27 cellular contexts compared by ENCODE assay signal in genomic region chr10:97830064-97830463, GRCh38. TPM values are rescaled to one million over a fixed set of nuclear protein-coding genes. Genes with fewer than 3 reads are reported as not detected.
DNase-seq lines count a peak whose midpoint lies in the region; FAIRE-seq and TF ChIP-seq lines count a peak whose summit lies in the region.
"Had no signal": no experiment of that assay in that cellular context is flagged by ENCODE, and none has a peak within 500 bp of the region (broad histone marks: within the 10 kb centered on the region; RNA-seq: fewer than 3 reads in every experiment).

No MANE protein-coding gene starts in this region.

- peaks cover 10 to 12% of the 10 kb centered on the region in 2 donors for H3K4me1 Mint-ChIP-seq in immature natural killer cell
- H3K4me1 Mint-ChIP-seq: mesothelial cell of epicardium, neural crest cell had no signal

- H3K9me3 ChIP-seq in endothelial cell of umbilical vein (replicated peaks; ENCODE audit: control insufficient read depth, insufficient read depth, low read length) (no peaks in the 10 kb centered on the region), colonic mucosa (no peaks in the 10 kb centered on the region)
- H3K9me3 ChIP-seq: breast epithelium, HAP-1, psoas muscle had no signal

- no peak for TF ChIP-seq POLR2A in endothelial cell of umbilical vein (IDR thresholded peaks at IDR 0.05; ENCODE audit: low read depth, low read length)

- CTCF ChIA-PET in endothelial cell of umbilical vein (lab: Charles Lee) = interaction anchor here (1.2 to 1.3 kb wide), 2 partner anchors 198 to 211 kb away, joined by 3 read pairs; no protein-coding TSS in a partner anchor

- no peaks in the 10 kb centered on the region for H3K79me2 ChIP-seq in endothelial cell of umbilical vein (ENCODE audit: control insufficient read depth, insufficient read depth, low read length)

- H3K27ac ChIP-seq in endothelial cell of umbilical vein (ENCODE audit: insufficient read depth, low read depth, low read length) (no peak overlapping the region), colonic mucosa (no peak overlapping the region)
- H3K27ac ChIP-seq: breast epithelium, epithelial cell of prostate, foreskin keratinocyte, psoas muscle had no signal

- POLR2A ChIA-PET in endothelial cell of umbilical vein (lab: Charles Lee) = no interaction called here

- H3K9ac ChIP-seq in endothelial cell of umbilical vein (replicated peaks; ENCODE audit: extremely low read depth, insufficient read depth, low read length) (no peak overlapping the region), colonic mucosa (ENCODE audit: low read depth in 2 of 2, low read length in 2 of 2) (no peak overlapping the region)

- dilution Hi-C loops in endothelial cell of umbilical vein (cut with MboI; ENCODE audit: extremely low pct_ligation_motif_present, low sequenced_read_pairs) = no loop called here

- no peak overlapping the region for H3K4me3 ChIP-seq in endothelial cell of umbilical vein (replicated peaks in 1 of 3; ENCODE audit: insufficient read depth in 1 of 3, low read depth in 1 of 3, low read length in 3 of 3)
- H3K4me3 ChIP-seq in colonic mucosa = no peak overlapping the region
- H3K4me3 ChIP-seq: breast epithelium, HAP-1, psoas muscle had no signal

- FAIRE-seq in endothelial cell of umbilical vein (lab: Jason Lieb, UNC) = no peak
- FAIRE-seq: small intestine had no signal

- no TSS peak for BruUV-seq in endothelial cell of umbilical vein (replicated peaks; lab: Mats Ljungman, UMichigan)

- H3K4me1 ChIP-seq in endothelial cell of umbilical vein (ENCODE audit: control insufficient read depth, extremely low read depth, insufficient read depth, low read length) = no peaks in the 10 kb centered on the region
- H3K4me1 ChIP-seq in colonic mucosa = no peaks in the 10 kb centered on the region
- H3K4me1 ChIP-seq: breast epithelium, foreskin keratinocyte, HAP-1 had no signal

- H3K4me2 ChIP-seq in endothelial cell of umbilical vein (ENCODE audit: insufficient read depth, low read length) = no peak overlapping the region

- peaks cover 0 to 5% (median 3%) of the 10 kb centered on the region in 3 donors for H3K36me3 Mint-ChIP-seq in immature natural killer cell
- H3K36me3 Mint-ChIP-seq: mesothelial cell of epicardium had no signal

- no peak overlapping the region for H3K4me3 Mint-ChIP-seq in immature natural killer cell
- H3K4me3 Mint-ChIP-seq: activated T-helper 1 cell treated with anti-CD3 and anti-CD28 coated beads, Interleukin-12 subunit alpha, Interleukin-12 subunit beta, Interleukin-2, Interleukin-4 antibody, amounts not matched to agents 30 ng/mL and 10 ng/mL and 1 ng/mL, durations not matched to agents 14 hours and 24 hours and 36 hours; mesothelial cell of epicardium; neural crest cell; stimulated activated naive CD8-positive, alpha-beta T cell treated with anti-CD3 and anti-CD28 coated beads, Interleukin-15, amount 100 ng/mL, for 72 hours; T-helper 1 cell treated with Interleukin-12 subunit alpha and Interleukin-12 subunit beta and Interleukin-4 antibody, amounts not matched to agents 30 μg/mL and 1 μg/mL, for 36 hours had no signal

- no peaks in the 10 kb centered on the region for H3K9me1 ChIP-seq in endothelial cell of umbilical vein (replicated peaks; ENCODE audit: control insufficient read depth, extremely low read depth, insufficient read depth, low read length)

- H3K27ac Mint-ChIP-seq in immature natural killer cell = peak overlapping the region in 1 of 6 donors; percentile 65
- H3K27ac Mint-ChIP-seq: activated T-helper 1 cell treated with anti-CD3 and anti-CD28 coated beads, Interleukin-12 subunit alpha, Interleukin-12 subunit beta, Interleukin-2, Interleukin-4 antibody, amounts not matched to agents 30 ng/mL and 10 ng/mL and 1 ng/mL, durations not matched to agents 14 hours and 24 hours and 36 hours; mesothelial cell of epicardium; T-helper 1 cell treated with Interleukin-12 subunit alpha and Interleukin-12 subunit beta and Interleukin-4 antibody, amounts not matched to agents 30 μg/mL and 1 μg/mL, for 36 hours had no signal

- H3K27me3 ChIP-seq in endothelial cell of umbilical vein (ENCODE audit: control insufficient read depth in 2 of 2, insufficient read depth in 2 of 2, low read length in 2 of 2) (peaks cover 3 to 10% of the 10 kb centered on the region in 2 experiments), colonic mucosa (no peaks in the 10 kb centered on the region)
- H3K27me3 ChIP-seq: breast epithelium had no signal

- intact Hi-C loops in endothelial cell of umbilical vein (cut with micrococcal nuclease) (no loop called here), colonic mucosa (cut with DNase I) (no loop called here)

- peaks cover 2 to 6% (median 3%) of the 10 kb centered on the region in 3 donors for H3K27me3 Mint-ChIP-seq in immature natural killer cell (ENCODE audit: low read depth in 3 of 3)
- H3K27me3 Mint-ChIP-seq: stimulated activated naive CD8-positive, alpha-beta T cell treated with anti-CD3 and anti-CD28 coated beads, Interleukin-15, amount 100 ng/mL, for 72 hours had no signal

- TF ChIP-seq CTCF in endothelial cell of umbilical vein (IDR thresholded peaks at IDR 0.05; ENCODE audit: extremely low read depth in 1 of 2, insufficient read depth in 1 of 2, low read depth in 1 of 2, low read length in 2 of 2) = no peak
- TF ChIP-seq CTCF in colonic mucosa (IDR thresholded peaks at IDR 0.05) = no peak

- DNase-seq in COLO668 (lab: John Stamatoyannopoulos, UW; ENCODE audit: unreplicated experiment) (peak; percentile 17), DMS79 treated with DMSO at 0.1 percent for 48 hours (lab: John Stamatoyannopoulos, UW) (peak; percentile 86), NCI-H345 (lab: John Stamatoyannopoulos, UW) (peak; percentile 17), endothelial cell of umbilical vein (ENCODE audit: low read depth, low spot score) (peak; percentile 28), DMS114 treated with DMSO at 0.1 percent for 48 hours (lab: John Stamatoyannopoulos, UW; ENCODE audit: unreplicated experiment) (no peak), colonic mucosa (no peak), immature natural killer cell (no peak), NCI-H146 treated with DMSO at 0.1 percent for 48 hours (lab: John Stamatoyannopoulos, UW; ENCODE audit: unreplicated experiment) (no peak)
- DNase-seq: dermis blood vessel endothelial cell; foreskin keratinocyte; GF-D8; Kasumi-1; kidney glomerular epithelial cell; NCI-H1436 treated with DMSO at 0.1 percent for 48 hours; psoas muscle; SIG-M5; small intestine; stimulated activated CD4-positive, alpha-beta T cell treated with anti-CD3 and anti-CD28 coated beads, Interleukin-2, amount 100 ng/mL, for 48 hours; stimulated activated naive CD8-positive, alpha-beta T cell treated with anti-CD3 and anti-CD28 coated beads, Interleukin-15, amount 100 ng/mL, for 72 hours; trophoblast cell had no signal

- no peaks in the 10 kb centered on the region for H3K9me3 Mint-ChIP-seq in immature natural killer cell
- H3K9me3 Mint-ChIP-seq: activated T-helper 1 cell treated with anti-CD3 and anti-CD28 coated beads, Interleukin-12 subunit alpha, Interleukin-12 subunit beta, Interleukin-2, Interleukin-4 antibody, amounts not matched to agents 30 ng/mL and 10 ng/mL and 1 ng/mL, durations not matched to agents 14 hours and 24 hours and 36 hours; mesothelial cell of epicardium; neural crest cell; stimulated activated naive CD8-positive, alpha-beta T cell treated with anti-CD3 and anti-CD28 coated beads, Interleukin-15, amount 100 ng/mL, for 72 hours; T-helper 1 cell treated with Interleukin-12 subunit alpha and Interleukin-12 subunit beta and Interleukin-4 antibody, amounts not matched to agents 30 μg/mL and 1 μg/mL, for 36 hours had no signal

- H2AFZ ChIP-seq in endothelial cell of umbilical vein (ENCODE audit: low read depth, low read length) = no peak overlapping the region

- H3K36me3 ChIP-seq in endothelial cell of umbilical vein (ENCODE audit: control insufficient read depth in 2 of 2, extremely low read depth in 1 of 2, insufficient read depth in 2 of 2, low read length in 2 of 2) (no peaks in the 10 kb centered on the region), colonic mucosa (no peaks in the 10 kb centered on the region)
- H3K36me3 ChIP-seq: breast epithelium, HAP-1 had no signal

- no peaks in the 10 kb centered on the region for H4K20me1 ChIP-seq in endothelial cell of umbilical vein (replicated peaks; ENCODE audit: control insufficient read depth, extremely low read depth, insufficient read depth, low read length)

TF ChIP-seq in endothelial cell of umbilical vein, 7 proteins besides CTCF, POLR2A, EP300 and RAD21 (continues in another document):
- TF ChIP-seq JUN (IDR thresholded peaks at IDR 0.05; ENCODE audit: borderline replicate concordance, insufficient read depth, insufficient read length, low read depth) = no peak
- TF ChIP-seq GATA2 (IDR thresholded peaks at IDR 0.05; ENCODE audit: insufficient read depth, insufficient read length, low read depth, low read length) = no peak
- TF ChIP-seq POLR2AphosphoS5 (IDR thresholded peaks at IDR 0.05; ENCODE audit: insufficient read depth, low read depth, low read length) = no peak
- TF ChIP-seq FOS (IDR thresholded peaks at IDR 0.05; ENCODE audit: borderline replicate concordance, insufficient read depth, low read length) = no peak
- TF ChIP-seq MYC (IDR thresholded peaks at IDR 0.05; ENCODE audit: low read depth, low read length) = no peak
- no peak for TF ChIP-seq EZH2 (IDR thresholded peaks at IDR 0.05; ENCODE audit: borderline replicate concordance, low read depth, low read length, severe bottlenecking)

RNA-seq across cellular contexts. Expression of gene GOLGA7B, which starts 19.6 kb away (rescaled TPM):
- total RNA-seq in endothelial cell of umbilical vein = not detected in 2 replicates
- 0.02 and 0.03 TPM in 2 replicates for polyA plus RNA-seq in endothelial cell of umbilical vein
- polyA plus RNA-seq in endothelial cell of umbilical vein (2011; cell fraction: cytosol; rRNA removed) = 0.01 TPM in 1 of 2 replicates, not detected in the other
- not detected in 2 replicates for polyA plus RNA-seq in endothelial cell of umbilical vein (2011; cell fraction: nucleus; rRNA removed)
- polyA plus RNA-seq in endothelial cell of umbilical vein (2012) = 0.04 and 0.15 TPM in 2 replicates
- not detected in 2 replicates for polyA minus RNA-seq in endothelial cell of umbilical vein
- polyA minus RNA-seq in endothelial cell of umbilical vein (2011; cell fraction: cytosol; rRNA and poly(A)+ RNA removed) = not detected
- not detected in 2 replicates for polyA minus RNA-seq in endothelial cell of umbilical vein (2011; cell fraction: nucleus; rRNA and poly(A)+ RNA removed)
- under 1 TPM; 0.22 to 0.72 TPM for total RNA-seq in colonic mucosa
- polyA plus RNA-seq in immature natural killer cell = under 1 TPM; 0.09 to 0.27 (median 0.17) TPM

RNA-seq across cellular contexts. Expression of gene SFRP5, which starts 58.3 kb away (rescaled TPM):
- total RNA-seq in endothelial cell of umbilical vein = not detected in 2 replicates
- polyA plus RNA-seq in endothelial cell of umbilical vein = not detected in 2 replicates
- not detected in 2 replicates for polyA plus RNA-seq in endothelial cell of umbilical vein (2011; cell fraction: cytosol; rRNA removed)
- not detected in 2 replicates for polyA plus RNA-seq in endothelial cell of umbilical vein (2011; cell fraction: nucleus; rRNA removed)
- polyA plus RNA-seq in endothelial cell of umbilical vein (2012) = not detected in 2 replicates
- polyA minus RNA-seq in endothelial cell of umbilical vein = not detected in 2 replicates
- polyA minus RNA-seq in endothelial cell of umbilical vein (2011; cell fraction: cytosol; rRNA and poly(A)+ RNA removed) = not detected
- polyA minus RNA-seq in endothelial cell of umbilical vein (2011; cell fraction: nucleus; rRNA and poly(A)+ RNA removed) = not detected in 2 replicates
- 1 to 10 TPM in 1 of 2 donors, under 1 TPM in 1; 0.57 to 1.2 TPM for total RNA-seq in colonic mucosa
- not detected for polyA plus RNA-seq in immature natural killer cell
- total RNA-seq: activated T-helper 1 cell treated with anti-CD3 and anti-CD28 coated beads, Interleukin-12 subunit alpha, Interleukin-12 subunit beta, Interleukin-2, Interleukin-4 antibody, amounts not matched to agents 30 ng/mL and 10 ng/mL and 1 ng/mL, durations not matched to agents 14 hours and 24 hours and 36 hours; dermis blood vessel endothelial cell; foreskin keratinocyte; neural crest cell had no signal

Comparison
In these comparisons a context has a peak if more than half of its experiments do, and no peak if none do; other contexts are left out.
1. DNase-seq: peak in COLO668 (single experiment), DMS79 treated with DMSO at 0.1 percent for 48 hours (single experiment), NCI-H345 (single experiment) and endothelial cell of umbilical vein (single experiment); none in DMS114 treated with DMSO at 0.1 percent for 48 hours (single experiment), colonic mucosa (single experiment), immature natural killer cell (0 of 3) and NCI-H146 treated with DMSO at 0.1 percent for 48 hours (single experiment).